In the genomic region with DNA sequence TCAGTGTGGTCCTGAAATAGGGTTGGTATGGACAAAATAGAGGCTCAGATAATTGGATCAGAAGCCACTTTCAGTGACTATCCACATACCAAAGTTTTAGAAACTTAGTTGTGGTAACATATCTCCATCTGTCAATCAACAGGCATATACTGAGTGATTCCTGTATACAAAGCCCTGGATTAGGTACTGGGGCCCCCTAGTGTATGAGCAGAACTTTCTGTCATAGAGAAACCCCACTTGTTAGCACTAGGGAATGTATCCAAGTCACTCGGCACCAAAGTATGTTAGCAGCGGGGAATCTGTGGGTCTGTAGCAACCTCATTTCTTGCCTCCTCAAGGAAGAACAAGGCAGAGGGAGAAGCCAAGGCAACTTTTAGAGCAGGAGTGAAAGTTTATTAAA, we compare ENCODE assay signal across 1 cellular context.
TF ChIP-seq lines count a peak whose summit lies in the region.

No MANE protein-coding gene starts in this region.

TF ChIP-seq in HEK293, 187 proteins besides CTCF, POLR2A, EP300 and RAD21 (continued from another document):
- TF ChIP-seq, protein P1, sequence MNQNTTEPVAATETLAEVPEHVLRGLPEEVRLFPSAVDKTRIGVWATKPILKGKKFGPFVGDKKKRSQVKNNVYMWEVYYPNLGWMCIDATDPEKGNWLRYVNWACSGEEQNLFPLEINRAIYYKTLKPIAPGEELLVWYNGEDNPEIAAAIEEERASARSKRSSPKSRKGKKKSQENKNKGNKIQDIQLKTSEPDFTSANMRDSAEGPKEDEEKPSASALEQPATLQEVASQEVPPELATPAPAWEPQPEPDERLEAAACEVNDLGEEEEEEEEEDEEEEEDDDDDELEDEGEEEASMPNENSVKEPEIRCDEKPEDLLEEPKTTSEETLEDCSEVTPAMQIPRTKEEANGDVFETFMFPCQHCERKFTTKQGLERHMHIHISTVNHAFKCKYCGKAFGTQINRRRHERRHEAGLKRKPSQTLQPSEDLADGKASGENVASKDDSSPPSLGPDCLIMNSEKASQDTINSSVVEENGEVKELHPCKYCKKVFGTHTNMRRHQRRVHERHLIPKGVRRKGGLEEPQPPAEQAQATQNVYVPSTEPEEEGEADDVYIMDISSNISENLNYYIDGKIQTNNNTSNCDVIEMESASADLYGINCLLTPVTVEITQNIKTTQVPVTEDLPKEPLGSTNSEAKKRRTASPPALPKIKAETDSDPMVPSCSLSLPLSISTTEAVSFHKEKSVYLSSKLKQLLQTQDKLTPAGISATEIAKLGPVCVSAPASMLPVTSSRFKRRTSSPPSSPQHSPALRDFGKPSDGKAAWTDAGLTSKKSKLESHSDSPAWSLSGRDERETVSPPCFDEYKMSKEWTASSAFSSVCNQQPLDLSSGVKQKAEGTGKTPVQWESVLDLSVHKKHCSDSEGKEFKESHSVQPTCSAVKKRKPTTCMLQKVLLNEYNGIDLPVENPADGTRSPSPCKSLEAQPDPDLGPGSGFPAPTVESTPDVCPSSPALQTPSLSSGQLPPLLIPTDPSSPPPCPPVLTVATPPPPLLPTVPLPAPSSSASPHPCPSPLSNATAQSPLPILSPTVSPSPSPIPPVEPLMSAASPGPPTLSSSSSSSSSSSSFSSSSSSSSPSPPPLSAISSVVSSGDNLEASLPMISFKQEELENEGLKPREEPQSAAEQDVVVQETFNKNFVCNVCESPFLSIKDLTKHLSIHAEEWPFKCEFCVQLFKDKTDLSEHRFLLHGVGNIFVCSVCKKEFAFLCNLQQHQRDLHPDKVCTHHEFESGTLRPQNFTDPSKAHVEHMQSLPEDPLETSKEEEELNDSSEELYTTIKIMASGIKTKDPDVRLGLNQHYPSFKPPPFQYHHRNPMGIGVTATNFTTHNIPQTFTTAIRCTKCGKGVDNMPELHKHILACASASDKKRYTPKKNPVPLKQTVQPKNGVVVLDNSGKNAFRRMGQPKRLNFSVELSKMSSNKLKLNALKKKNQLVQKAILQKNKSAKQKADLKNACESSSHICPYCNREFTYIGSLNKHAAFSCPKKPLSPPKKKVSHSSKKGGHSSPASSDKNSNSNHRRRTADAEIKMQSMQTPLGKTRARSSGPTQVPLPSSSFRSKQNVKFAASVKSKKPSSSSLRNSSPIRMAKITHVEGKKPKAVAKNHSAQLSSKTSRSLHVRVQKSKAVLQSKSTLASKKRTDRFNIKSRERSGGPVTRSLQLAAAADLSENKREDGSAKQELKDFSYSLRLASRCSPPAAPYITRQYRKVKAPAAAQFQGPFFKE (tag by site-specific recombination; IDR thresholded peaks at IDR 0.05; ENCODE audit: borderline replicate concordance): no peak
- TF ChIP-seq ZSCAN4 (tag by site-specific recombination; IDR thresholded peaks at IDR 0.05): no peak
- TF ChIP-seq ZNF548 (tag by site-specific recombination; IDR thresholded peaks at IDR 0.05): no peak
- TF ChIP-seq ZNF654 (tag by site-specific recombination; IDR thresholded peaks at IDR 0.05; ENCODE audit: low read depth): peak; percentile 54
- TF ChIP-seq AEBP2 (tag by site-specific recombination; IDR thresholded peaks at IDR 0.05; ENCODE audit: borderline replicate concordance): no peak
- TF ChIP-seq KLF1 (tag by site-specific recombination; IDR thresholded peaks at IDR 0.05): no peak
- TF ChIP-seq SP7 (tag by site-specific recombination; IDR thresholded peaks at IDR 0.05): no peak
- no peak for TF ChIP-seq ZNF626 (tag by site-specific recombination; IDR thresholded peaks at IDR 0.05)
- no peak for TF ChIP-seq ZSCAN16 (tag by site-specific recombination; IDR thresholded peaks at IDR 0.05)
- 0 out of 2 replicates have a peak, but pooled peaks have one; percentile 1 for TF ChIP-seq ZNF335 (tag by site-specific recombination; conservative IDR thresholded peaks at IDR 0.05)
- TF ChIP-seq PRDM1 (tag by site-specific recombination; IDR thresholded peaks at IDR 0.05): peak; percentile 18; the same call in 1 of the 2 replicates
- TF ChIP-seq ZNF670 (tag by site-specific recombination; IDR thresholded peaks at IDR 0.05; ENCODE audit: low read depth): no peak
- TF ChIP-seq ZEB2 (tag by site-specific recombination; IDR thresholded peaks at IDR 0.05): no peak
